22 cellular contexts compared by ENCODE assay signal in genomic region chr16:11595908-11596504, GRCh38. TPM values are rescaled to one million over a fixed set of nuclear protein-coding genes. Genes with fewer than 3 reads are reported as not detected.
A peak's percentile ranks its signal among the peaks of the same experiment; 100 is the strongest.
DNase-seq lines count a peak whose midpoint lies in the region; ATAC-seq and TF ChIP-seq lines count a peak whose summit lies in the region.
"Had no signal": no experiment of that assay in that cellular context is flagged by ENCODE, and none has a peak within 500 bp of the region (broad histone marks: within the 10 kb centered on the region; RNA-seq: fewer than 3 reads in every experiment).

No MANE protein-coding gene starts in this region.

- no peak for TF ChIP-seq CTCF in spleen (IDR thresholded peaks at IDR 0.05 in 8 of 11, conservative IDR thresholded peaks at IDR 0.05 in 3 of 11)

- H3K4me3 ChIP-seq in spleen: peak overlapping the region in 1 of 8 donors; percentile 17
- H3K4me3 ChIP-seq: heart left ventricle, lung, PC-9, SJCRH30, skin epidermis, tibial artery had no signal

- DNase-seq in DMS53 treated with DMSO at 0.1 percent for 48 hours (lab: John Stamatoyannopoulos, UW; ENCODE audit: unreplicated experiment) (peak; percentile 55), NCI-H510A (lab: John Stamatoyannopoulos, UW) (peak; percentile 55), kidney tubule cell (ENCODE audit: low spot score) (peak; percentile 31), spleen (peak; percentile 73), DMS 273 treated with DMSO at 0.1 percent for 48 hours (lab: John Stamatoyannopoulos, UW) (no peak)
- DNase-seq: activated CD4-positive, alpha-beta T cell treated with anti-CD3 and anti-CD28 coated beads, Interleukin-2, amount 50 U/mL, for 4 hours; activated CD8-positive, alpha-beta memory T cell treated with anti-CD3 and anti-CD28 coated beads, Interleukin-2, amount 50 U/mL, for 48 hours; activated effector memory CD4-positive, alpha-beta T cell treated with anti-CD3 and anti-CD28 coated beads, Interleukin-2, amount 50 U/mL, for 16 hours; activated naive CD8-positive, alpha-beta T cell treated with anti-CD3 and anti-CD28 coated beads, Interleukin-2, amount 50 U/mL, for 24 hours; brain microvascular endothelial cell; COR-L47; heart left ventricle; immature natural killer cell; NCI-H1417 treated with DMSO at 0.1 percent for 48 hours; SJCRH30; stimulated activated naive CD4-positive, alpha-beta T cell treated with Interleukin-2 at 50 U/mL for 16 hours; tibial artery had no signal

- intact Hi-C loops in spleen (cut with DNase I; ENCODE audit: low total_unique reads): no loop called here

- peak overlapping the region in 7 of 8 donors; percentile 5 to 94 (median 63) for H3K27ac ChIP-seq in spleen
- H3K27ac ChIP-seq: brain microvascular endothelial cell, SJCRH30 had no signal

- no peak for TF ChIP-seq POLR2A in spleen (IDR thresholded peaks at IDR 0.05)

- H3K9me3 ChIP-seq in spleen: no peaks in the 10 kb centered on the region
- H3K9me3 ChIP-seq: heart left ventricle, SJCRH30, tibial artery had no signal

- WGBS in spleen, 5 donors: 85 to 87% (median 86%) methylated on average over 5 to 9 of the region's 9 CpGs

- ATAC-seq in HG03159 (IDR thresholded peaks at IDR 0.05; ENCODE audit: unreplicated experiment): no peak
- no peak for ATAC-seq in GM21360 (IDR thresholded peaks at IDR 0.05; ENCODE audit: unreplicated experiment)
- ATAC-seq: activated naive CD8-positive, alpha-beta T cell treated with anti-CD3 and anti-CD28 coated beads, Interleukin-2, amount 50 U/mL, for 24 hours had no signal

- no peaks in the 10 kb centered on the region for H3K36me3 ChIP-seq in spleen
- H3K36me3 ChIP-seq: brain microvascular endothelial cell, heart left ventricle, SJCRH30, tibial artery had no signal

- H3K4me1 ChIP-seq in spleen: peaks cover 5 to 58% (median 24%) of the 10 kb centered on the region in 6 donors

- no peaks in the 10 kb centered on the region for H3K27me3 ChIP-seq in spleen (replicated peaks in 1 of 7)
- H3K27me3 ChIP-seq: brain microvascular endothelial cell, heart left ventricle, SJCRH30, tibial artery had no signal

RNA-seq across cellular contexts. Expression of gene LITAF, which starts 9.3 kb away (rescaled TPM):
- 100 to 1,000 TPM; 114 to 312 (median 190) TPM for total RNA-seq in spleen
- polyA plus RNA-seq in spleen: 10 to 100 TPM; 55.8 to 87.4 (median 58.9) TPM
